17 cellular contexts compared by ENCODE assay signal in genomic region chr15:70566047-70566835, GRCh38.
DNase-seq lines count a peak whose midpoint lies in the region; ATAC-seq and TF ChIP-seq lines count a peak whose summit lies in the region.
"Had no signal": no experiment of that assay in that cellular context is flagged by ENCODE, and none has a peak within 500 bp of the region (broad histone marks: within the 10 kb centered on the region; RNA-seq: fewer than 3 reads in every experiment).

No MANE protein-coding gene starts in this region.

- H3K4me1 ChIP-seq in hepatocyte (ENCODE audit: insufficient read depth): peaks cover 10% of the 10 kb centered on the region
- H3K4me1 ChIP-seq: Peyer's patch, thyroid gland had no signal

- no peak for TF ChIP-seq POLR2A in erythroblast (IDR thresholded peaks at IDR 0.05; ENCODE audit: low read length)

- H3K9me2 ChIP-seq in hepatocyte (replicated peaks; ENCODE audit: insufficient read depth): no peaks in the 10 kb centered on the region

- H3K79me2 ChIP-seq in hepatocyte: no peaks in the 10 kb centered on the region

- H3K27me3 ChIP-seq in hepatocyte: no peaks in the 10 kb centered on the region
- H3K27me3 ChIP-seq: Peyer's patch, thyroid gland had no signal

- 62% methylated on average over 14 of the region's 14 CpGs for WGBS in hepatocyte (ENCODE audit: low lambda C conversion rate, missing lambda C conversion rate)

- no peaks in the 10 kb centered on the region for H3K36me3 ChIP-seq in hepatocyte (replicated peaks; ENCODE audit: insufficient read depth, low read depth)
- H3K36me3 ChIP-seq: Peyer's patch, thyroid gland, WERI-Rb-1 had no signal

- no peak for ATAC-seq in GM18511 (IDR thresholded peaks at IDR 0.05; ENCODE audit: unreplicated experiment)
- ATAC-seq: natural killer cell had no signal

- H3K27ac ChIP-seq in hepatocyte: no peak overlapping the region
- H3K27ac ChIP-seq: epithelial cell of prostate, Peyer's patch, thyroid gland, WERI-Rb-1 had no signal

- no peaks in the 10 kb centered on the region for H4K20me1 ChIP-seq in hepatocyte (ENCODE audit: insufficient read depth, poor library complexity, severe bottlenecking)

- H3K9me3 ChIP-seq in hepatocyte (ENCODE audit: low read depth): no peaks in the 10 kb centered on the region
- H3K9me3 ChIP-seq: Peyer's patch, thyroid gland had no signal

- no peak overlapping the region for H3K4me3 ChIP-seq in hepatocyte
- H3K4me3 ChIP-seq: Peyer's patch, thyroid gland had no signal

- H2AFZ ChIP-seq in hepatocyte: no peak overlapping the region

- H3K4me2 ChIP-seq in hepatocyte: no peak overlapping the region

- peak; percentile 7 for DNase-seq in NCI-H2171 treated with DMSO at 0.1 percent for 48 hours (lab: John Stamatoyannopoulos, UW)
- no peak for DNase-seq in NCI-H2171 (lab: John Stamatoyannopoulos, UW)
- peak; percentile 36 for DNase-seq in SK-N-DZ (ENCODE audit: low spot score)
- DNase-seq in hepatocyte (ENCODE audit: low spot score): peak; percentile 48
- DNase-seq in retina: peak; percentile 35
- DNase-seq in NCI-H524 treated with DMSO at 0.1 percent for 48 hours (lab: John Stamatoyannopoulos, UW): no peak
- no peak for DNase-seq in erythroblast (lab: John Stamatoyannopoulos, UW)
- DNase-seq: activated naive CD4-positive, alpha-beta T cell treated with anti-CD3 and anti-CD28 coated beads, Interleukin-2, amount 50 U/mL, for 16 hours; CD4-positive, alpha-beta memory T cell; central memory CD4-positive, alpha-beta T cell; natural killer cell; Peyer's patch; stimulated activated CD4-positive, alpha-beta T cell treated with anti-CD3 and anti-CD28 coated beads, Interleukin-2, amount 100 ng/mL, for 24 hours; thyroid gland; WERI-Rb-1 had no signal

- peak; percentile 22 for TF ChIP-seq CTCF in hepatocyte (IDR thresholded peaks at IDR 0.05; ENCODE audit: poor library complexity)

Comparison
In these comparisons a context has a peak if more than half of its experiments do, and no peak if none do; other contexts are left out.
1. DNase-seq: peak in NCI-H2171 treated with DMSO at 0.1 percent for 48 hours (single experiment), SK-N-DZ (single experiment), hepatocyte (single experiment) and retina (single experiment); none in NCI-H2171 (single experiment), NCI-H524 treated with DMSO at 0.1 percent for 48 hours (single experiment) and erythroblast (0 of 2).